ENCODE assay signal across 9 cellular contexts in the genomic region with DNA sequence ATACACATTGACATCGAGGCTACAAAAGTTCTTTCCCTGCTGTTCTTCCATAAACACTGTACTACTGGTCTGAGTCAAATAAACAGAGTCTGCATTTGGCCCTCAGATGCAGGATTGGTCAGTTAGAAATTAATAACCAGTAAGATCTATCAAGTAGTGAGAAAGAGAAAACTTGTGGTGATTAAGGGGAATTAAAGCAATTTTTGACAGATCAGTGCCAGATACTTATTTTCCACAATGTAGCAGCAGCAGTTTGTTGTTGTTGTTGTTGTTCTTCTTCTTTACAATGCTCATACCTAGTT.
DNase-seq lines count a peak whose midpoint lies in the region; TF ChIP-seq lines count a peak whose summit lies in the region.
"Had no signal": no experiment of that assay in that cellular context is flagged by ENCODE, and none has a peak within 500 bp of the region (broad histone marks: within the 10 kb centered on the region; RNA-seq: fewer than 3 reads in every experiment).

No MANE protein-coding gene starts in this region.

- H3K4me3 ChIP-seq in breast epithelium: peak overlapping the region in 1 of 3 donors; percentile 11
- no peak overlapping the region for H3K4me3 ChIP-seq in OCI-LY7 (ENCODE audit: low read depth, low read length, poor library complexity, severe bottlenecking)
- no peak overlapping the region for H3K4me3 ChIP-seq in hepatocyte
- peak overlapping the region; percentile 13 for H3K4me3 ChIP-seq in suprapubic skin
- H3K4me3 ChIP-seq: tibial nerve had no signal

- POLR2A ChIA-PET in MCF 10A (lab: Yijun Ruan, JAX): interaction anchor here (1.0 to 3.4 kb wide), 4 partner anchors 11 to 142 kb away, joined by 3 to 19 read pairs (median 6); a partner anchor contains a TSS
- POLR2A ChIA-PET in OCI-LY7 (lab: Charles Lee): interaction anchor here (0.5 to 1.3 kb wide), 2 partner anchors 11 to 28 kb away, joined by 3 to 5 read pairs; no protein-coding TSS in a partner anchor

- H3K27me3 Mint-ChIP-seq in MCF 10A (ENCODE audit: insufficient read depth, unreplicated experiment): no peaks in the 10 kb centered on the region

- H3K36me3 Mint-ChIP-seq in MCF 10A (ENCODE audit: insufficient read depth, unreplicated experiment): peaks cover 6% of the 10 kb centered on the region

- H3K9me3 Mint-ChIP-seq in MCF 10A (ENCODE audit: unreplicated experiment): no peaks in the 10 kb centered on the region

- H3K27ac Mint-ChIP-seq in MCF 10A (ENCODE audit: low read depth, unreplicated experiment): peak overlapping the region; percentile 86

- H3K4me1 Mint-ChIP-seq in MCF 10A (ENCODE audit: insufficient read depth, unreplicated experiment): peaks cover 40% of the 10 kb centered on the region

- H3K9me3 ChIP-seq in breast epithelium (no peaks in the 10 kb centered on the region), OCI-LY7 (ENCODE audit: low read length) (no peaks in the 10 kb centered on the region), hepatocyte (ENCODE audit: low read depth) (no peaks in the 10 kb centered on the region), suprapubic skin (no peaks in the 10 kb centered on the region)
- H3K9me3 ChIP-seq: tibial nerve had no signal

- no peak for TF ChIP-seq EP300 in suprapubic skin (IDR thresholded peaks at IDR 0.05)

- H2AFZ ChIP-seq in OCI-LY7 (ENCODE audit: low read length) (no peak overlapping the region), hepatocyte (no peak overlapping the region)

- no TSS peak for BruUV-seq in MCF 10A (replicated peaks; lab: Mats Ljungman, UMichigan)
- BruUV-seq in OCI-LY7 (replicated peaks; lab: Mats Ljungman, UMichigan): no TSS peak

- no peaks in the 10 kb centered on the region for H3K36me3 ChIP-seq in breast epithelium
- no peaks in the 10 kb centered on the region for H3K36me3 ChIP-seq in OCI-LY7 (ENCODE audit: insufficient read depth, low read length)
- H3K36me3 ChIP-seq in hepatocyte (replicated peaks; ENCODE audit: insufficient read depth, low read depth): no peaks in the 10 kb centered on the region
- H3K36me3 ChIP-seq in suprapubic skin: no peaks in the 10 kb centered on the region
- H3K36me3 ChIP-seq: tibial nerve had no signal

- H3K4me1 ChIP-seq in breast epithelium (peaks cover 0 to 5% of the 10 kb centered on the region in 2 donors), OCI-LY7 (ENCODE audit: insufficient read depth, low read length, poor library complexity, severe bottlenecking) (no peaks in the 10 kb centered on the region), hepatocyte (ENCODE audit: insufficient read depth) (no peaks in the 10 kb centered on the region), suprapubic skin (peaks cover 26% of the 10 kb centered on the region)

- no peaks in the 10 kb centered on the region for H3K79me2 ChIP-seq in OCI-LY7 (ENCODE audit: insufficient read depth, low read depth, low read length)
- H3K79me2 ChIP-seq in hepatocyte: peaks cover 4% of the 10 kb centered on the region

- H3K9me2 ChIP-seq in OCI-LY7 (ENCODE audit: insufficient read depth, low read length): no peaks in the 10 kb centered on the region
- no peaks in the 10 kb centered on the region for H3K9me2 ChIP-seq in hepatocyte (replicated peaks; ENCODE audit: insufficient read depth)

- peak overlapping the region; percentile 79 for H3K4me3 Mint-ChIP-seq in MCF 10A (ENCODE audit: unreplicated experiment)

- 40% methylated on average over 1 of the region's 1 CpG for WGBS in hepatocyte (ENCODE audit: low lambda C conversion rate, missing lambda C conversion rate)
- WGBS in suprapubic skin: 17% methylated on average over 1 of the region's 1 CpG

- H3K27me3 ChIP-seq in breast epithelium (no peaks in the 10 kb centered on the region), hepatocyte (no peaks in the 10 kb centered on the region), suprapubic skin (no peaks in the 10 kb centered on the region)
- H3K27me3 ChIP-seq: tibial nerve had no signal

- CTCF ChIA-PET in MCF 10A (lab: Yijun Ruan, JAX): interaction anchor here (0.6 to 1.2 kb wide), 3 partner anchors 11 to 131 kb away, joined by 4 to 6 read pairs (median 5); no protein-coding TSS in a partner anchor
- CTCF ChIA-PET in OCI-LY7 (lab: Charles Lee; ENCODE audit: unreplicated experiment): no interaction called here

- no peaks in the 10 kb centered on the region for H4K20me1 ChIP-seq in OCI-LY7 (ENCODE audit: insufficient read depth, low read length)
- no peaks in the 10 kb centered on the region for H4K20me1 ChIP-seq in hepatocyte (ENCODE audit: insufficient read depth, poor library complexity, severe bottlenecking)

- TF ChIP-seq POLR2A in breast epithelium (IDR thresholded peaks at IDR 0.05) (no peak), suprapubic skin (IDR thresholded peaks at IDR 0.05) (no peak)

- TF ChIP-seq CTCF in MCF 10A (IDR thresholded peaks at IDR 0.05; ENCODE audit: unreplicated experiment) (no peak), breast epithelium (IDR thresholded peaks at IDR 0.05) (no peak), OCI-LY7 (conservative IDR thresholded peaks at IDR 0.05; ENCODE audit: low read length) (no peak), hepatocyte (IDR thresholded peaks at IDR 0.05; ENCODE audit: poor library complexity) (no peak), suprapubic skin (IDR thresholded peaks at IDR 0.05) (no peak)

- DNase-seq in MCF 10A (ENCODE audit: unreplicated experiment) (no peak), breast epithelium (ENCODE audit: low spot score in 2 of 2) (no peak), OCI-LY7 (ENCODE audit: low spot score) (no peak), hepatocyte (ENCODE audit: low spot score) (no peak), suprapubic skin (ENCODE audit: low spot score in 2 of 2) (no peak), posterior vena cava (ENCODE audit: low spot score) (no peak), SIG-M5 treated with dmso at 0.1 percent for 504 hours (lab: John Stamatoyannopoulos, UW; ENCODE audit: unreplicated experiment) (no peak)
- DNase-seq in central memory CD4-positive, alpha-beta T cell: no peak

- intact Hi-C loops in MCF 10A (cut with micrococcal nuclease): loop anchor here (5.0 kb wide), 1 partner anchor 86 kb away; a partner anchor contains a TSS
- intact Hi-C loops in breast epithelium (cut with DNase I; ENCODE audit: low total_unique reads): no loop called here
- intact Hi-C loops in OCI-LY7 (cut with micrococcal nuclease; ENCODE audit: unreplicated experiment): no loop called here
- intact Hi-C loops in posterior vena cava (cut with DNase I): loop anchor here in 1 of 2 donors (10.0 kb wide), 1 partner anchor 942 kb away; no protein-coding TSS in a partner anchor

- H3K4me2 ChIP-seq in OCI-LY7 (ENCODE audit: low read length) (peak overlapping the region; percentile 7; the same call in 1 of the 2 replicates), hepatocyte (peak overlapping the region; percentile 51)

- H3K27ac ChIP-seq in breast epithelium (peak overlapping the region in 1 of 2 donors; percentile 46), OCI-LY7 (ENCODE audit: low read depth, low read length, poor library complexity, severe bottlenecking) (no peak overlapping the region), hepatocyte (no peak overlapping the region), suprapubic skin (peak overlapping the region; percentile 52)
- H3K27ac ChIP-seq: tibial nerve had no signal
